In genomic region chrX:32195611-32196010, GRCh38 we compare ENCODE assay signal across 21 cellular contexts.
"Had no signal": no experiment of that assay in that cellular context is flagged by ENCODE, and none has a peak within 500 bp of the region (broad histone marks: within the 10 kb centered on the region; RNA-seq: fewer than 3 reads in every experiment).

No MANE protein-coding gene starts in this region.

- H3K27ac ChIP-seq: heart left ventricle, neural progenitor cell, pancreas, prostate gland, tibial artery, upper lobe of left lung, uterus had no signal

- H3K36me3 ChIP-seq: heart left ventricle, neural progenitor cell, pancreas, prostate gland, tibial artery, upper lobe of left lung, uterus had no signal

- H3K27me3 ChIP-seq: heart left ventricle, neural progenitor cell, tibial artery, upper lobe of left lung, uterus had no signal

- DNase-seq: cortex of kidney; effector CD8-positive, alpha-beta T cell; heart left ventricle; islet precursor cell; mammary epithelial cell; occipital lobe; pancreas; retina; stimulated activated CD4-positive, alpha-beta T cell treated with anti-CD3 and anti-CD28 coated beads, Interleukin-2, amount 100 ng/mL, for 24 hours; stimulated activated CD4-positive, alpha-beta T cell treated with anti-CD3 and anti-CD28 coated beads, Interleukin-4, amount 100 ng/mL, for 4 hours; stimulated activated naive B cell treated with anti-CD40 and anti-IgM and Interleukin-4, amounts not matched to agents 10 μg/mL and 1 μg/mL and 100 μg/mL, for 72 hours; stimulated activated naive CD8-positive, alpha-beta T cell treated with anti-CD3 and anti-CD28 coated beads, Interleukin-15, amount 100 ng/mL, for 72 hours; tibial artery; upper lobe of left lung; uterus had no signal

- H3K4me3 ChIP-seq: heart left ventricle, neural progenitor cell, pancreas, prostate gland, tibial artery, upper lobe of left lung, uterus had no signal

- H3K9me3 ChIP-seq: heart left ventricle, pancreas, prostate gland, tibial artery, upper lobe of left lung, uterus had no signal

- ATAC-seq: esophagus mucosa; heart left ventricle; left lobe of liver; natural killer cell treated with Interleukin-12 subunit alpha and Interleukin-12 subunit beta and Interleukin-15 and Interleukin-18, amount 100 ng/mL, for 72 hours; pancreas; sciatic nerve; stimulated activated naive B cell treated with anti-CD40 and anti-IgM and Interleukin-4, amounts not matched to agents 10 μg/mL and 1 μg/mL and 100 μg/mL, for 72 hours; stimulated activated naive CD8-positive, alpha-beta T cell treated with anti-CD3 and anti-CD28 coated beads, Interleukin-15, amount 100 ng/mL, for 72 hours had no signal

- H3K4me1 ChIP-seq: heart left ventricle, neural progenitor cell, pancreas, prostate gland, tibial artery, upper lobe of left lung, uterus had no signal
